21 cellular contexts compared by ENCODE assay signal in genomic region chr2:203585541-203585940, GRCh38. TPM values are rescaled to one million over a fixed set of nuclear protein-coding genes. Genes with fewer than 3 reads are reported as not detected.
DNase-seq lines count a peak whose midpoint lies in the region; ATAC-seq and TF ChIP-seq lines count a peak whose summit lies in the region.
"Had no signal": no experiment of that assay in that cellular context is flagged by ENCODE, and none has a peak within 500 bp of the region (broad histone marks: within the 10 kb centered on the region; RNA-seq: fewer than 3 reads in every experiment).

No MANE protein-coding gene starts in this region.

- H3K4me1 ChIP-seq in GM23248 (ENCODE audit: insufficient read depth) (peaks cover 53% of the 10 kb centered on the region), SJCRH30 (peaks cover 22% of the 10 kb centered on the region), mesenchymal stem cell (ENCODE audit: control insufficient read depth, insufficient read depth, low read depth, low read length) (peaks cover 1% of the 10 kb centered on the region)
- H3K4me1 ChIP-seq: parathyroid adenoma had no signal

- no peak overlapping the region for H4K91ac ChIP-seq in mesenchymal stem cell (ENCODE audit: low read length)

- H3K36me3 ChIP-seq in GM23248 (ENCODE audit: low read depth) (no peaks in the 10 kb centered on the region), SJCRH30 (no peaks in the 10 kb centered on the region), mesenchymal stem cell (ENCODE audit: control insufficient read depth in 1 of 2, insufficient read depth in 2 of 2, low read depth in 1 of 2, low read length in 2 of 2) (no peaks in the 10 kb centered on the region)
- H3K36me3 ChIP-seq: gastroesophageal sphincter, left lung, thoracic aorta had no signal

- H3K23ac ChIP-seq in mesenchymal stem cell (ENCODE audit: low read length in 2 of 2) = no peak overlapping the region

- DNase-seq in GM23248 (peak; percentile 61), SJCRH30 (peak; percentile 18 to 60), mesenchymal stem cell (no peak), NCI-H2107 (lab: John Stamatoyannopoulos, UW) (no peak)
- DNase-seq: activated CD4-positive, alpha-beta T cell treated with anti-CD3 and anti-CD28 coated beads, Interleukin-2, amount 50 U/mL, for 1 hour; activated naive CD4-positive, alpha-beta T cell treated with anti-CD3 and anti-CD28 coated beads for 36 hours; GF-D8; GOT3; KBM-7; left lung; NCI-H1048; NCI-H226; stimulated activated CD4-positive, alpha-beta T cell treated with anti-CD3 and anti-CD28 coated beads, Interleukin-4, amount 100 ng/mL, for 4 hours had no signal

- no peak overlapping the region for H2BK120ac ChIP-seq in mesenchymal stem cell (ENCODE audit: low read depth, low read length)

- H3K27ac ChIP-seq in C4-2B = peak overlapping the region; percentile 22; the same call in 1 of the 2 replicates
- H3K27ac ChIP-seq in GM23248 = peak overlapping the region; percentile 81
- H3K27ac ChIP-seq in SJCRH30 = no peak overlapping the region
- H3K27ac ChIP-seq in mesenchymal stem cell (ENCODE audit: low read length, poor library complexity, severe bottlenecking) = no peak overlapping the region
- H3K27ac ChIP-seq: gastroesophageal sphincter, HL-60, left lung, parathyroid adenoma had no signal

- no peaks in the 10 kb centered on the region for H3K9me2 ChIP-seq in GM23248 (ENCODE audit: insufficient read depth)

- H2AK5ac ChIP-seq in mesenchymal stem cell (ENCODE audit: low read length, severe bottlenecking) = no peak overlapping the region

- TF ChIP-seq CTCF in C4-2B (conservative IDR thresholded peaks at IDR 0.05) = no peak

- ATAC-seq in HG02938 (IDR thresholded peaks at IDR 0.05; ENCODE audit: unreplicated experiment) = no peak
- ATAC-seq in GM21723 (IDR thresholded peaks at IDR 0.05; ENCODE audit: unreplicated experiment) = no peak
- ATAC-seq in GM19463 (IDR thresholded peaks at IDR 0.05; ENCODE audit: unreplicated experiment) = no peak
- ATAC-seq: gastroesophageal sphincter had no signal

- peak overlapping the region in 1 of 2 experiments; percentile 47 for H3K4ac ChIP-seq in mesenchymal stem cell (ENCODE audit: low read depth in 1 of 2, low read length in 2 of 2)

- no peaks in the 10 kb centered on the region for H3K79me1 ChIP-seq in mesenchymal stem cell (replicated peaks; ENCODE audit: low read length, poor library complexity, severe bottlenecking)

- WGBS in GM23248 (ENCODE audit: low coverage in 1 of 2, low lambda C conversion rate in 2 of 2, missing lambda C conversion rate in 2 of 2), 2 experiments = 20 to 24% methylated on average over 2 of the region's 2 CpGs
- no CpG with 5 or more reads among the region's 2 CpGs for WGBS in mesenchymal stem cell

- H4K8ac ChIP-seq in mesenchymal stem cell (ENCODE audit: low read length) = peak overlapping the region; percentile 3

- H3K9ac ChIP-seq in GM23248 = peak overlapping the region; percentile 56
- H3K9ac ChIP-seq in mesenchymal stem cell (ENCODE audit: low read length) = no peak overlapping the region
- H3K9ac ChIP-seq: parathyroid adenoma had no signal

- H3F3A ChIP-seq in GM23248 (ENCODE audit: insufficient read depth) = peaks cover 37% of the 10 kb centered on the region

- H2BK12ac ChIP-seq in mesenchymal stem cell (ENCODE audit: low read length in 2 of 2) = no peak overlapping the region

- H3K14ac ChIP-seq in mesenchymal stem cell (ENCODE audit: low read length in 2 of 2) = no peak overlapping the region

- in situ Hi-C loops in GM23248 (cut with MboI) = no loop called here

- H4K20me1 ChIP-seq in GM23248 (ENCODE audit: insufficient read depth) = no peaks in the 10 kb centered on the region

- H3K27me3 ChIP-seq in GM23248 (replicated peaks; ENCODE audit: insufficient read depth) = no peaks in the 10 kb centered on the region
- H3K27me3 ChIP-seq in SJCRH30 = no peaks in the 10 kb centered on the region
- no peaks in the 10 kb centered on the region for H3K27me3 ChIP-seq in mesenchymal stem cell (ENCODE audit: control insufficient read depth in 1 of 2, insufficient read depth in 1 of 2, low read length in 2 of 2)
- H3K27me3 ChIP-seq: gastroesophageal sphincter, left lung had no signal

- H3K79me2 ChIP-seq in GM23248 (ENCODE audit: insufficient read depth) = no peaks in the 10 kb centered on the region
- H3K79me2 ChIP-seq: parathyroid adenoma had no signal

- H3K4me3 ChIP-seq in GM23248 (peak overlapping the region; percentile 39; the same call in 1 of the 2 replicates), SJCRH30 (no peak overlapping the region), mesenchymal stem cell (ENCODE audit: insufficient read depth in 1 of 2, low read depth in 1 of 2, low read length in 2 of 2) (no peak overlapping the region)
- H3K4me3 ChIP-seq: gastroesophageal sphincter, left lung, thoracic aorta had no signal

- H3K18ac ChIP-seq in mesenchymal stem cell (ENCODE audit: low read depth in 1 of 2, low read length in 2 of 2) = no peak overlapping the region

- H2BK5ac ChIP-seq in mesenchymal stem cell (ENCODE audit: low read depth, low read length, poor library complexity, severe bottlenecking) = no peak overlapping the region

- H3K9me3 ChIP-seq in GM23248 (ENCODE audit: low read depth) (no peaks in the 10 kb centered on the region), SJCRH30 (replicated peaks) (no peaks in the 10 kb centered on the region), mesenchymal stem cell (ENCODE audit: control insufficient read depth, low read length) (no peaks in the 10 kb centered on the region)
- H3K9me3 ChIP-seq: gastroesophageal sphincter, left lung, thoracic aorta had no signal

- H2BK15ac ChIP-seq in mesenchymal stem cell (ENCODE audit: low read depth, poor library complexity, severe bottlenecking) = no peak overlapping the region

- H3K4me2 ChIP-seq in GM23248 (ENCODE audit: unreplicated experiment) (peak overlapping the region; percentile 75), mesenchymal stem cell (ENCODE audit: low read length, poor library complexity, severe bottlenecking) (no peak overlapping the region)

- H2AFZ ChIP-seq in GM23248 = peak overlapping the region; percentile 43; the same call in 1 of the 2 replicates
- H2AFZ ChIP-seq in mesenchymal stem cell (ENCODE audit: low read depth, low read length) = no peak overlapping the region
- H2AFZ ChIP-seq: parathyroid adenoma had no signal

RNA-seq across cellular contexts. Expression of gene RAPH1, which starts 50.4 kb away (rescaled TPM):
- 83.9 and 144 TPM in 2 replicates for total RNA-seq in GM23248 (2014; rRNA removed; shearing (Covaris generic))
- 36.9 and 38.8 TPM in 2 replicates for polyA plus RNA-seq in GM23248 (2016; fragmentation: Nextera tagmentation; extraction: Ambion mirVana)
- total RNA-seq in SJCRH30 (2014; rRNA removed; shearing (Covaris generic)) = 22.1 and 25.7 TPM in 2 replicates
- 14.9 TPM for polyA plus RNA-seq in mesenchymal stem cell (2013, experiment 1 of 2)
- polyA plus RNA-seq in mesenchymal stem cell (2013, experiment 2 of 2) = 13.5 TPM

Comparison
In these comparisons a context has a peak if more than half of its experiments do, and no peak if none do; other contexts are left out.
1. H3K27ac ChIP-seq: peak in C4-2B (single experiment) and GM23248 (single experiment); none in SJCRH30 (single experiment) and mesenchymal stem cell (single experiment).
2. DNase-seq: peak in GM23248 (single experiment) and SJCRH30 (2 of 2); none in mesenchymal stem cell (single experiment) and NCI-H2107 (single experiment).